In genomic region chr12:131944601-131945251, GRCh38 we compare ENCODE assay signal across 1 cellular context.
TF ChIP-seq lines count a peak whose summit lies in the region.

No MANE protein-coding gene starts in this region.

TF ChIP-seq in GM12878, 131 proteins besides CTCF, POLR2A, EP300 and RAD21:
- no peak for TF ChIP-seq NR2F1 (conservative IDR thresholded peaks at IDR 0.05)
- no peak for TF ChIP-seq ZNF687 (IDR thresholded peaks at IDR 0.05)
- no peak for TF ChIP-seq SMARCA5 (IDR thresholded peaks at IDR 0.05)
- 0 out of 2 replicates have a peak, but pooled peaks have one; percentile 32 for TF ChIP-seq TCF3 (IDR thresholded peaks at IDR 0.05; ENCODE audit: borderline replicate concordance, insufficient read depth, low read depth, low read length)
